ENCODE assay signal across 8 cellular contexts in the genomic region with DNA sequence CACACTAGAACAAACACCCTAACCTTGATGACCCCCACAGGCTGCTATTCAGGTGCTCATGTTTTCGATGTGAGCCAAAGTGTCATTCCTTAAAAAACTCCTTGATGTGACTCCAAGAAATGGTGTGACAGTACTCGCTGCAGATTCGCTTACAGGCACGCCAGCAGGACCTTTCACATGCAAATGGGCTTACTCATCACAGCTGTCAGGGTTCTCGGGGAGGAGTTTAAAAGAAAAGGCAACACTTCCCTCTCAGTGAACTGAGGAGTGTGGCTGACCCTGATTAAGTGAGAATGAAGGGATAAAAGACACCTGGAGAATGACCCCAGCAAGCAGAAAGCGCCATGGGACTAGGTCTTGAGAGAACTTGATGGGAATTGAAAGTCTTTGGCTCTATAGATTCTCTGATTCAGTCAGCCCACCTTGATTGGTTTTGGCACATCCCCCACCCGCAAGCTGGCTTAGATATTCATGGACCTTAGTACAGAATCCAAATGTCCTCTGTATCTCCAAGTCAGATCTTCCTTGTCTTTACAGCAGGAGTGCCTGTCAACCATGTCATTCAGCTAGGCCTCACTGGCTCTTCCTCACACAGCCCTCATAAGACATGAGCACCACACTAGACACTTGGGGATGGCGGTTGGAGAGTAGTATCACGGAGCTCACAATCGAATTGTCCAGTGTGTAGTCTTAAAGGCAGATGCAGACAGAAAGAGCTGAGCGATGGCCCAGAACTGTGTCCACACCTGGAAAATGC.
A peak's percentile ranks its signal among the peaks of the same experiment; 100 is the strongest.
DNase-seq lines count a peak whose midpoint lies in the region; ATAC-seq, FAIRE-seq and TF ChIP-seq lines count a peak whose summit lies in the region.

No MANE protein-coding gene starts in this region.

- H3K4me1 ChIP-seq in fibroblast of lung (ENCODE audit: control insufficient read depth, extremely low read depth, insufficient read depth, low read length), result peaks cover 22% of the 10 kb centered on the region
- peaks cover 0 to 4% of the 10 kb centered on the region in 2 donors for H3K4me1 ChIP-seq in small intestine (ENCODE audit: control insufficient read depth in 2 of 2, insufficient read depth in 1 of 2, low read depth in 1 of 2, low read length in 1 of 2)
- peaks cover 11 to 14% of the 10 kb centered on the region in 2 donors for H3K4me1 ChIP-seq in kidney (ENCODE audit: control insufficient read depth in 1 of 2, insufficient read depth in 1 of 2, low read depth in 1 of 2, low read length in 2 of 2)

- H3K36me3 ChIP-seq in fibroblast of lung (ENCODE audit: control insufficient read depth, insufficient read depth, low read length) (no peaks in the 10 kb centered on the region), small intestine (ENCODE audit: control insufficient read depth in 2 of 2, insufficient read depth in 2 of 2, low read length in 2 of 2) (no peaks in the 10 kb centered on the region), kidney (ENCODE audit: control insufficient read depth in 1 of 2, insufficient read depth in 2 of 2, low read length in 2 of 2) (no peaks in the 10 kb centered on the region)

- FAIRE-seq in small intestine (lab: Jason Lieb, UNC) (no peak), kidney (lab: Jason Lieb, UNC) (no peak)

- H3K79me2 ChIP-seq in fibroblast of lung (ENCODE audit: control insufficient read depth, insufficient read depth, low read length), result no peaks in the 10 kb centered on the region

- WGBS in small intestine, 3 donors, result 80 to 90% (median 85%) methylated on average over 11 of the region's 11 CpGs

- H3K9me3 ChIP-seq in fibroblast of lung (ENCODE audit: control insufficient read depth, insufficient read depth, low read depth, low read length), result no peaks in the 10 kb centered on the region
- H3K9me3 ChIP-seq in small intestine (ENCODE audit: control insufficient read depth, low read depth), result no peaks in the 10 kb centered on the region
- no peaks in the 10 kb centered on the region for H3K9me3 ChIP-seq in kidney (ENCODE audit: control insufficient read depth in 1 of 2, low read length in 2 of 2)

- peak; percentile 54 for DNase-seq in NAMALWA (ENCODE audit: low spot score)
- DNase-seq in fibroblast of lung (ENCODE audit: low read depth in 2 of 2), result peak; percentile 82 to 92
- DNase-seq in small intestine, result no peak
- no peak for DNase-seq in SW 1271 (lab: John Stamatoyannopoulos, UW)
- DNase-seq in SKM-1 (lab: John Stamatoyannopoulos, UW; ENCODE audit: unreplicated experiment), result no peak
- DNase-seq in kidney, result no peak

- no peak overlapping the region for H3K4me2 ChIP-seq in fibroblast of lung (ENCODE audit: extremely low read depth, insufficient read depth, low read length)

- H2AFZ ChIP-seq in fibroblast of lung (ENCODE audit: low read length), result no peak overlapping the region

- peak; percentile 72 for ATAC-seq in GM18517 (IDR thresholded peaks at IDR 0.05; ENCODE audit: unreplicated experiment)

- H3K9ac ChIP-seq in fibroblast of lung (ENCODE audit: insufficient read depth, low read length), result no peak overlapping the region
- H3K9ac ChIP-seq in kidney (ENCODE audit: low read length in 2 of 2), result no peak overlapping the region

- H3K27ac ChIP-seq in 22Rv1, result 0 out of 2 replicates have a peak overlapping the region, but pooled peaks have one; percentile 40
- peak overlapping the region; percentile 18 for H3K27ac ChIP-seq in fibroblast of lung (ENCODE audit: insufficient read depth, low read length)
- peak overlapping the region; percentile 48 to 88 for H3K27ac ChIP-seq in small intestine (ENCODE audit: low read depth in 1 of 2, low read length in 1 of 2)
- no peak overlapping the region for H3K27ac ChIP-seq in kidney (ENCODE audit: low read depth in 2 of 2, low read length in 2 of 2)

- no peaks in the 10 kb centered on the region for H4K20me1 ChIP-seq in fibroblast of lung (ENCODE audit: control insufficient read depth, extremely low read depth, insufficient read depth, low read length)

- TF ChIP-seq CTCF in 22Rv1 (IDR thresholded peaks at IDR 0.05) (no peak), fibroblast of lung (conservative IDR thresholded peaks at IDR 0.05 in 1 of 2, IDR thresholded peaks at IDR 0.05 in 1 of 2; ENCODE audit: low read depth in 1 of 2, low read length in 2 of 2) (no peak), kidney (IDR thresholded peaks at IDR 0.05; ENCODE audit: borderline replicate concordance, extremely low read depth, insufficient read depth) (no peak)

- no peaks in the 10 kb centered on the region for H3K27me3 ChIP-seq in fibroblast of lung (ENCODE audit: control insufficient read depth, insufficient read depth, low read length)
- H3K27me3 ChIP-seq in small intestine (ENCODE audit: control insufficient read depth in 2 of 2, insufficient read depth in 2 of 2, low read length in 2 of 2), result no peaks in the 10 kb centered on the region

- intact Hi-C loops in kidney (cut with DNase I), result no loop called here

- H3K4me3 ChIP-seq in fibroblast of lung (replicated peaks in 1 of 4; ENCODE audit: control extremely low read depth in 1 of 4, insufficient read depth in 1 of 4, low read depth in 3 of 4, low read length in 4 of 4) (no peak overlapping the region), small intestine (ENCODE audit: low read depth in 1 of 2, low read length in 2 of 2) (no peak overlapping the region), kidney (ENCODE audit: low read length in 2 of 2) (no peak overlapping the region)

Comparison
In these comparisons a context has a peak if more than half of its experiments do, and no peak if none do; other contexts are left out.
1. H3K27ac ChIP-seq: peak in 22Rv1 (single experiment), fibroblast of lung (single experiment) and small intestine (2 of 2); none in kidney (0 of 2).
2. DNase-seq: peak in NAMALWA (single experiment) and fibroblast of lung (2 of 2); none in small intestine (single experiment), SW 1271 (0 of 2), SKM-1 (single experiment) and kidney (single experiment).